1 cellular context compared by ENCODE assay signal in the genomic region with DNA sequence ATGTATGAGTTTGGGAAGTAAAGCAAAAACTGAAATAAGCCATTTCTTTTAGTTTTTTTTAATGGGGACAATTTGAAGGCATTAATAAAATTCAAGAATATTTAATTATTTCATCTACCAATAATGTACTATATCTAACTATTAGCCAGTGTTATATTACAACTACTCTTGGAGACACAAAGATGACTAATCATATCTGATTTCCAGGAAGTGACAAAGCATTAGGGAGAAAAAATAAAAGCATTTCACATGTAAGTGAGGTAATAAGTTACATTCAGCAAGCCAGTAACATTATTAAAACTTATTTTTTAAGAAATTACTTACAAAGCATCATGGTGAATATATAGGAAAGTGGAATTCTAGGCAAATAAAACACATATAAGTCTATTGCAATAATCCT.
TF ChIP-seq lines count a peak whose summit lies in the region.

No MANE protein-coding gene starts in this region.

TF ChIP-seq in WTC11, 78 proteins besides CTCF, POLR2A, EP300 and RAD21 (continued from another document):
- no peak for TF ChIP-seq AFF4 (CRISPR knock-in tag; IDR thresholded peaks at IDR 0.05; ENCODE audit: borderline replicate concordance)
- no peak for TF ChIP-seq MYBL2 (CRISPR knock-in tag; IDR thresholded peaks at IDR 0.05)
- no peak for TF ChIP-seq ZNF263 (CRISPR knock-in tag; IDR thresholded peaks at IDR 0.05; ENCODE audit: low read depth)
- TF ChIP-seq, protein P1, sequence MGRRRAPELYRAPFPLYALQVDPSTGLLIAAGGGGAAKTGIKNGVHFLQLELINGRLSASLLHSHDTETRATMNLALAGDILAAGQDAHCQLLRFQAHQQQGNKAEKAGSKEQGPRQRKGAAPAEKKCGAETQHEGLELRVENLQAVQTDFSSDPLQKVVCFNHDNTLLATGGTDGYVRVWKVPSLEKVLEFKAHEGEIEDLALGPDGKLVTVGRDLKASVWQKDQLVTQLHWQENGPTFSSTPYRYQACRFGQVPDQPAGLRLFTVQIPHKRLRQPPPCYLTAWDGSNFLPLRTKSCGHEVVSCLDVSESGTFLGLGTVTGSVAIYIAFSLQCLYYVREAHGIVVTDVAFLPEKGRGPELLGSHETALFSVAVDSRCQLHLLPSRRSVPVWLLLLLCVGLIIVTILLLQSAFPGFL (CRISPR knock-in tag; IDR thresholded peaks at IDR 0.05; ENCODE audit: borderline replicate concordance), result no peak
- no peak for TF ChIP-seq ERG (CRISPR knock-in tag; IDR thresholded peaks at IDR 0.05)
- TF ChIP-seq ZNF138 (CRISPR knock-in tag; conservative IDR thresholded peaks at IDR 0.05), result no peak
